In genomic region chr3:5290915-5291314, GRCh38 we compare ENCODE assay signal across 1 cellular context.
TF ChIP-seq lines count a peak whose summit lies in the region.

No MANE protein-coding gene starts in this region.

TF ChIP-seq in GM12878, 131 proteins besides CTCF, POLR2A, EP300 and RAD21 (continued from another document):
- TF ChIP-seq ZBTB40 (IDR thresholded peaks at IDR 0.05; ENCODE audit: borderline replicate concordance) (no peak), NFYA (IDR thresholded peaks at IDR 0.05; ENCODE audit: borderline replicate concordance, low read depth, low read length) (no peak), USF1 (IDR thresholded peaks at IDR 0.05; ENCODE audit: borderline replicate concordance, extremely low read length, insufficient read depth, low read depth, low read length) (no peak), ZNF274 (IDR thresholded peaks at IDR 0.05; ENCODE audit: insufficient read depth, insufficient read length) (no peak), PML (IDR thresholded peaks at IDR 0.05; ENCODE audit: low read length) (no peak), ATF7 (IDR thresholded peaks at IDR 0.05; ENCODE audit: low read depth) (no peak)
TF ChIP-seq in GM12878: peak in this region for 0.
